In genomic region chr6:156872903-156873302, GRCh38 we compare ENCODE assay signal across 28 cellular contexts.
"Had no signal": no experiment of that assay in that cellular context is flagged by ENCODE, and none has a peak within 500 bp of the region (broad histone marks: within the 10 kb centered on the region; RNA-seq: fewer than 3 reads in every experiment).

No MANE protein-coding gene starts in this region.

- H3K36me3 ChIP-seq: brain microvascular endothelial cell, left ventricle myocardium inferior, stomach, suprapubic skin, tibial artery, WERI-Rb-1 had no signal

- H3K27me3 ChIP-seq: brain microvascular endothelial cell, gastroesophageal sphincter, hepatocyte, stomach, suprapubic skin, tibial artery had no signal

- H3K27ac ChIP-seq: brain microvascular endothelial cell, epithelial cell of prostate, gastroesophageal sphincter, hepatocyte, left ventricle myocardium inferior, stomach, suprapubic skin, tibial artery, WERI-Rb-1 had no signal

- H3K36me3 Mint-ChIP-seq: natural killer cell treated with Interleukin-12 subunit alpha and Interleukin-12 subunit beta and Interleukin-15 and Interleukin-18, amount 100 ng/mL, for 72 hours had no signal

- H3K9me3 ChIP-seq: gastroesophageal sphincter, left ventricle myocardium inferior, stomach, suprapubic skin, tibial artery had no signal

- H3K9me3 Mint-ChIP-seq: activated CD4-positive, alpha-beta memory T cell treated with anti-CD3 and anti-CD28 coated beads for 36 hours; activated CD4-positive, alpha-beta T cell treated with anti-CD3 and anti-CD28 coated beads, Interleukin-2, amount 10 ng/mL, durations not matched to agents 24 days and 14 days; activated T-helper 1 cell treated with anti-CD3 and anti-CD28 coated beads, Interleukin-12 subunit alpha, Interleukin-12 subunit beta, Interleukin-2, Interleukin-4 antibody, amounts not matched to agents 30 ng/mL and 10 ng/mL and 1 ng/mL, durations not matched to agents 14 hours and 24 hours and 36 hours; natural killer cell treated with Interleukin-12 subunit alpha and Interleukin-12 subunit beta and Interleukin-15 and Interleukin-18, amount 100 ng/mL, for 72 hours; stimulated activated memory B cell treated with anti-CD40 and anti-IgM and Interleukin-4, amounts not matched to agents 10 μg/mL and 1 μg/mL and 100 μg/mL, for 72 hours had no signal

- DNase-seq: activated CD4-positive, alpha-beta memory T cell treated with anti-CD3 and anti-CD28 coated beads for 36 hours; activated CD4-positive, alpha-beta T cell treated with anti-CD3 and anti-CD28 coated beads, Interleukin-2, amount 10 ng/mL, durations not matched to agents 24 days and 14 days; activated CD4-positive, CD25-positive, alpha-beta regulatory T cell treated with anti-CD3 and anti-CD28 coated beads, Interleukin-2, amount 50 U/mL, for 72 hours; activated CD8-positive, alpha-beta memory T cell treated with anti-CD3 and anti-CD28 coated beads, Interleukin-2, amount 50 U/mL, for 4 hours; activated gamma-delta T cell treated with Interleukin-2 at 50 U/mL for 16 hours; activated naive CD4-positive, alpha-beta T cell treated with anti-CD3 and anti-CD28 coated beads, Interleukin-2, amount 50 U/mL, for 16 hours; activated T-cell treated with anti-CD3 and anti-CD28 coated beads, Interleukin-2, amount 50 U/mL, for 1 hour; amniotic stem cell; brain microvascular endothelial cell; islet precursor cell; left ventricle myocardium inferior; mesendoderm; retina; small intestine; stimulated activated CD4-positive, alpha-beta T cell treated with anti-CD3 and anti-CD28 coated beads, Interleukin-4, amount 100 ng/mL, for 24 hours; stomach; T-helper 9 cell; tibial artery; WERI-Rb-1 had no signal

- H3K27ac Mint-ChIP-seq: activated CD4-positive, alpha-beta memory T cell treated with anti-CD3 and anti-CD28 coated beads for 36 hours; activated CD4-positive, alpha-beta T cell treated with anti-CD3 and anti-CD28 coated beads, Interleukin-2, amount 10 ng/mL, durations not matched to agents 24 days and 14 days; activated T-helper 1 cell treated with anti-CD3 and anti-CD28 coated beads, Interleukin-12 subunit alpha, Interleukin-12 subunit beta, Interleukin-2, Interleukin-4 antibody, amounts not matched to agents 30 ng/mL and 10 ng/mL and 1 ng/mL, durations not matched to agents 14 hours and 24 hours and 36 hours had no signal

- H3K4me3 ChIP-seq: gastroesophageal sphincter, hepatocyte, left ventricle myocardium inferior, lung, stomach, suprapubic skin, tibial artery had no signal

- ATAC-seq: gastroesophageal sphincter; natural killer cell treated with Interleukin-12 subunit alpha and Interleukin-12 subunit beta and Interleukin-15 and Interleukin-18, amount 100 ng/mL, for 72 hours; sciatic nerve; stimulated activated memory B cell treated with anti-CD40 and anti-IgM and Interleukin-4, amounts not matched to agents 10 μg/mL and 1 μg/mL and 100 μg/mL, for 72 hours had no signal

- H3K4me3 Mint-ChIP-seq: activated CD4-positive, alpha-beta memory T cell treated with anti-CD3 and anti-CD28 coated beads for 36 hours; activated CD4-positive, alpha-beta T cell treated with anti-CD3 and anti-CD28 coated beads, Interleukin-2, amount 10 ng/mL, durations not matched to agents 24 days and 14 days; activated T-helper 1 cell treated with anti-CD3 and anti-CD28 coated beads, Interleukin-12 subunit alpha, Interleukin-12 subunit beta, Interleukin-2, Interleukin-4 antibody, amounts not matched to agents 30 ng/mL and 10 ng/mL and 1 ng/mL, durations not matched to agents 14 hours and 24 hours and 36 hours; natural killer cell treated with Interleukin-12 subunit alpha and Interleukin-12 subunit beta and Interleukin-15 and Interleukin-18, amount 100 ng/mL, for 72 hours; stimulated activated memory B cell treated with anti-CD40 and anti-IgM and Interleukin-4, amounts not matched to agents 10 μg/mL and 1 μg/mL and 100 μg/mL, for 72 hours had no signal

- H3K27me3 Mint-ChIP-seq: activated CD4-positive, alpha-beta memory T cell treated with anti-CD3 and anti-CD28 coated beads for 36 hours; activated CD4-positive, alpha-beta T cell treated with anti-CD3 and anti-CD28 coated beads, Interleukin-2, amount 10 ng/mL, durations not matched to agents 24 days and 14 days; natural killer cell treated with Interleukin-12 subunit alpha and Interleukin-12 subunit beta and Interleukin-15 and Interleukin-18, amount 100 ng/mL, for 72 hours; stimulated activated memory B cell treated with anti-CD40 and anti-IgM and Interleukin-4, amounts not matched to agents 10 μg/mL and 1 μg/mL and 100 μg/mL, for 72 hours had no signal
